Comparison of ENCODE assay signal across 28 cellular contexts in the genomic region with DNA sequence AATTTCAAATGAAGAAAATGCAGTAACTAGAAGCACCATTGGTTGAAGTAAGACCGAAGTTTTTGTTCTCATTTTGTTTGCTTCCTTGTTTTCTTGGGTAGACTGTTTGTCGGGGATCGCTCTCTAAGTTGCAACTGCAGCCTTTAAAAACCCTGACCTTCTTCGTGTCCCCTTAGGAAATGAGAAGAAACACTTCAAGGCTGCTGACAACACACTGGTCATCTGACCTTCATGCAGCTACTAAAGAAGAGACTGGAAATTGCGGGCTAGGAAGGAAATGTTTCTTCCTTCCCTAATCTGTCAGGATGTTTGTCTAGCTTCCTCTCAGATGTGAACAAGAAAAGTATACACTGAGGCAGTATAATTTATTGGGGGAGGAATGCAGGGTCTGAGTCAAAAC. TPM values are rescaled to one million over a fixed set of nuclear protein-coding genes. Genes with fewer than 3 reads are reported as not detected.
DNase-seq lines count a peak whose midpoint lies in the region; ATAC-seq and TF ChIP-seq lines count a peak whose summit lies in the region.
"Had no signal": no experiment of that assay in that cellular context is flagged by ENCODE, and none has a peak within 500 bp of the region (broad histone marks: within the 10 kb centered on the region; RNA-seq: fewer than 3 reads in every experiment).

No MANE protein-coding gene starts in this region.

- H3F3A ChIP-seq in MM.1S (ENCODE audit: insufficient read depth, low read length), result 0 out of 2 replicates have a peak, but pooled peaks cover 4% of the 10 kb centered on the region

- no peaks in the 10 kb centered on the region for H3K9me3 Mint-ChIP-seq in stimulated activated effector memory CD8-positive, alpha-beta T cell treated with anti-CD3 and anti-CD28 coated beads, Interleukin-12 subunit alpha, Interleukin-12 subunit beta, amount 100 ng/mL, for 72 hours
- H3K9me3 Mint-ChIP-seq: CD4-positive, alpha-beta memory T cell; H9; IgD-negative memory B cell had no signal

- H3K4me2 ChIP-seq in MM.1S (ENCODE audit: low read depth, low read length), result peak overlapping the region; percentile 14; the same call in 1 of the 2 replicates
- H3K4me2 ChIP-seq: KMS-11 had no signal

- H3K9me3 ChIP-seq in MM.1S (replicated peaks; ENCODE audit: insufficient read depth, low read length) (no peaks in the 10 kb centered on the region), mucosa of descending colon (no peaks in the 10 kb centered on the region)

- H3K36me3 Mint-ChIP-seq in stimulated activated effector memory CD8-positive, alpha-beta T cell treated with anti-CD3 and anti-CD28 coated beads, Interleukin-12 subunit alpha, Interleukin-12 subunit beta, amount 100 ng/mL, for 72 hours, result no peaks in the 10 kb centered on the region
- H3K36me3 Mint-ChIP-seq: CD4-positive, alpha-beta memory T cell; IgD-negative memory B cell had no signal

- H3K27ac ChIP-seq in MM.1S (ENCODE audit: low read length), result no peak overlapping the region
- peak overlapping the region; percentile 8 for H3K27ac ChIP-seq in caudate nucleus (ENCODE audit: low read depth, low read length)
- H3K27ac ChIP-seq: GM23248, KMS-11, SK-N-MC had no signal

- TF ChIP-seq CTCF in MM.1S (IDR thresholded peaks at IDR 0.05; ENCODE audit: low read length) (no peak), mucosa of descending colon (IDR thresholded peaks at IDR 0.05) (no peak)

- peak overlapping the region; percentile 26; the same call in 1 of the 2 replicates for H2AFZ ChIP-seq in MM.1S (ENCODE audit: low read length)
- H2AFZ ChIP-seq: GM23248 had no signal

- DNase-seq in Ammon's horn (ENCODE audit: low spot score), result peak; percentile 28
- no peak for DNase-seq in MM.1S
- no peak for DNase-seq in caudate nucleus (lab: John Stamatoyannopoulos, UW)
- DNase-seq in left lobe of liver (ENCODE audit: low spot score), result no peak
- no peak for DNase-seq in mucosa of descending colon
- no peak for DNase-seq in activated CD4-positive, alpha-beta T cell treated with anti-CD3 and anti-CD28 coated beads for 48 hours
- no peak for DNase-seq in stimulated activated effector memory CD8-positive, alpha-beta T cell treated with anti-CD3 and anti-CD28 coated beads, Interleukin-12 subunit alpha, Interleukin-12 subunit beta, amount 100 ng/mL, for 72 hours (ENCODE audit: low spot score in 2 of 2)
- DNase-seq: CD4-positive, alpha-beta memory T cell; COR-L47; DMS53; GM23248; H9; NCI-H1092; NCI-H1436; NCI-H187; NCI-H2081 treated with DMSO at 0.1 percent for 48 hours; NCI-H2171; NCI-H226; NCI-H510A; NCI-H69; SHP77 treated with DMSO at 0.1 percent for 48 hours had no signal

- no peak overlapping the region for H3K9ac ChIP-seq in MM.1S (ENCODE audit: low read length)
- H3K9ac ChIP-seq: GM23248, KMS-11 had no signal

- H3K9me2 ChIP-seq in MM.1S (replicated peaks; ENCODE audit: insufficient read depth, low read length), result no peaks in the 10 kb centered on the region

- peak; percentile 52 for ATAC-seq in left lobe of liver
- ATAC-seq in mucosa of descending colon, result no peak
- no peak for ATAC-seq in GM19463 (IDR thresholded peaks at IDR 0.05; ENCODE audit: unreplicated experiment)
- no peak for ATAC-seq in stimulated activated effector memory CD8-positive, alpha-beta T cell treated with anti-CD3 and anti-CD28 coated beads, Interleukin-12 subunit alpha, Interleukin-12 subunit beta, amount 100 ng/mL, for 72 hours
- ATAC-seq: Panc1 had no signal

- H3K4me3 ChIP-seq in MM.1S (ENCODE audit: low read length), result no peak overlapping the region
- H3K4me3 ChIP-seq in mucosa of descending colon, result no peak overlapping the region
- H3K4me3 ChIP-seq: GM23248, SK-N-MC had no signal

- no peak overlapping the region for H3K4me3 Mint-ChIP-seq in stimulated activated effector memory CD8-positive, alpha-beta T cell treated with anti-CD3 and anti-CD28 coated beads, Interleukin-12 subunit alpha, Interleukin-12 subunit beta, amount 100 ng/mL, for 72 hours
- H3K4me3 Mint-ChIP-seq: CD4-positive, alpha-beta memory T cell; H9; IgD-negative memory B cell had no signal

- H3K4me1 ChIP-seq in MM.1S (ENCODE audit: low read length), result peaks cover 17% of the 10 kb centered on the region
- H3K4me1 ChIP-seq in mucosa of descending colon (ENCODE audit: low read depth), result no peaks in the 10 kb centered on the region

- no peaks in the 10 kb centered on the region for H3K27me3 ChIP-seq in MM.1S (replicated peaks; ENCODE audit: insufficient read depth, low read length)

- H3K79me2 ChIP-seq in MM.1S (ENCODE audit: low read length), result no peaks in the 10 kb centered on the region

- intact Hi-C loops in mucosa of descending colon (cut with DNase I, micrococcal nuclease), result no loop called here

- H3K27ac Mint-ChIP-seq in stimulated activated effector memory CD8-positive, alpha-beta T cell treated with anti-CD3 and anti-CD28 coated beads, Interleukin-12 subunit alpha, Interleukin-12 subunit beta, amount 100 ng/mL, for 72 hours, result no peak overlapping the region
- H3K27ac Mint-ChIP-seq: CD4-positive, alpha-beta memory T cell; H9; IgD-negative memory B cell had no signal

- no peaks in the 10 kb centered on the region for H4K20me1 ChIP-seq in MM.1S (ENCODE audit: insufficient read depth, low read length)

- H3K4me1 Mint-ChIP-seq in stimulated activated effector memory CD8-positive, alpha-beta T cell treated with anti-CD3 and anti-CD28 coated beads, Interleukin-12 subunit alpha, Interleukin-12 subunit beta, amount 100 ng/mL, for 72 hours, result no peaks in the 10 kb centered on the region
- H3K4me1 Mint-ChIP-seq: H9, IgD-negative memory B cell had no signal

- no peaks in the 10 kb centered on the region for H3K36me3 ChIP-seq in MM.1S (replicated peaks; ENCODE audit: insufficient read depth, low read length)
- H3K36me3 ChIP-seq in mucosa of descending colon (ENCODE audit: low read depth), result no peaks in the 10 kb centered on the region

RNA-seq across cellular contexts. Expression of gene CHSY3, which starts 50.7 kb away (rescaled TPM):
- total RNA-seq in left lobe of liver (0.83 TPM), mucosa of descending colon (under 1 TPM; 0.52 to 0.96 (median 0.73) TPM)
- total RNA-seq: CD4-positive, alpha-beta memory T cell; G401; OCI-LY7 had no signal
